Comparison of ENCODE assay signal across 8 cellular contexts in the genomic region with DNA sequence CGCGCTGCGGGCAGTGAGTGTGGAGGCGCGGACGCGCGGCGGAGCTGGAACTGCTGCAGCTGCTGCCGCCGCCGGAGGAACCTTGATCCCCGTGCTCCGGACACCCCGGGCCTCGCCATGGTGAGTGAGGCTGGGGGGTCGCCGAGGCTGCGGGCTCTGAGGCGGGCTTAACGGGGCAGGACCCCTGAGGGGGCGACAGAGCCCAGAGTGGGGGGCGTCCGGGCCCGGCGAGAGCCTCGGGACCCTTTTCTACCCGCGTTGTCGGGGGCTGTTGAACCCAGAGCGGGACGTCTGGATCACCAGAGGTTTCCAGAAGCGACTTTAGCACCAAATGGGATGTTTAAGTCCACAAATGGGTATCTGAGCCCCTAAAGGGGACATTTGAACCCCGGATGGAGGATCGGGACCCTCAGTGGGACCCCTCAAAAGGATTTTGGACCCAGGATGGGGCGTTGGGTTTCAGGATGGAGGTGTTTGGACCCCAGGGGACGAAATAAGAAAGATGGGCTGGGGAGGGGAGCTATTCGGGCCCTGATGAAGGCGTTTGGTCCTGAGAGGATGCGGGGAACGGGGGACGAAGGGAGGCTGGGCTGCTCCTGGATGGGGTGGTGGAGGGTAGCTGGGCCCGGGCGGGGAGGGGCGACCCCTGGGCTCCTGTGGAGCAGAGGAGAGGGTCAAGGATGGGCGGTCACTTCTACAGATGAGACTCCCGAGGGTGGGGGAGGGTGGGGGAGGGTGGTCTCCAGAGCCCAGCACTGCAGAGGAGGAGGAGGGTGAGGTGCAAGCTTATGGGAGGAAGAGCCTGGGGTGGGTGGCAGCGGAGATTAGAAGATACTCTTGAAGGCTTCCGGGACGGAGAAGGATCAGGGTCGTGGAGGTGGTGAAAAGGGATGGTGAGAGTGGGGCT. TPM values are rescaled to one million over a fixed set of nuclear protein-coding genes. Genes with fewer than 3 reads are reported as not detected.
DNase-seq lines count a peak whose midpoint lies in the region; ATAC-seq and TF ChIP-seq lines count a peak whose summit lies in the region.

TSS of gene CALM3 (plus strand) at position 13 of the 907 bp plus-strand sequence. CDS start at position 118, 105 bp downstream.

- peaks cover 19% of the 10 kb centered on the region for H3K36me3 Mint-ChIP-seq in activated naive CD4-positive, alpha-beta T cell treated with anti-CD3 and anti-CD28 coated beads for 36 hours (ENCODE audit: low read depth)
- peaks cover 12% of the 10 kb centered on the region for H3K36me3 Mint-ChIP-seq in T-cell

- peaks cover 5% of the 10 kb centered on the region for H3K9me3 ChIP-seq in neuron (ENCODE audit: low read length)

- H3K4me3 ChIP-seq in fibroblast of pulmonary artery (replicated peaks; ENCODE audit: low read depth, low read length), result peak within 1 kb of the TSS; percentile 87
- H3K4me3 ChIP-seq in neuron (ENCODE audit: low read length), result peak within 1 kb of the TSS; percentile 99

- peaks cover 14% of the 10 kb centered on the region for H3K36me3 ChIP-seq in neuron (ENCODE audit: insufficient read depth, low read length)

- no peak for TF ChIP-seq CTCF in fibroblast of pulmonary artery (IDR thresholded peaks at IDR 0.05; ENCODE audit: low read length, missing control alignments)

- H3K4me1 Mint-ChIP-seq in activated naive CD4-positive, alpha-beta T cell treated with anti-CD3 and anti-CD28 coated beads for 36 hours (ENCODE audit: low read depth), result peaks cover 37% of the 10 kb centered on the region
- H3K4me1 Mint-ChIP-seq in T-cell, result peaks cover 38 to 54% (median 41%) of the 10 kb centered on the region in 3 donors

- no peak for DNase-seq in activated naive CD4-positive, alpha-beta T cell treated with anti-CD3 and anti-CD28 coated beads for 36 hours
- no peak for DNase-seq in activated naive CD4-positive, alpha-beta T cell treated with anti-CD3 and anti-CD28 coated beads, Interleukin-2, amount 50 U/mL, for 16 hours
- no peak for DNase-seq in T-cell
- DNase-seq in fibroblast of pulmonary artery (ENCODE audit: low read depth), result no peak
- no peak for DNase-seq in NCI-H446 treated with DMSO at 0.1 percent for 48 hours (lab: John Stamatoyannopoulos, UW)
- DNase-seq in NCI-H2107 treated with DMSO at 0.1 percent for 48 hours (lab: John Stamatoyannopoulos, UW; ENCODE audit: unreplicated experiment), result no peak

- ATAC-seq in T-cell (replicated peaks in 1 of 4) (no peak), HG03342 (IDR thresholded peaks at IDR 0.05; ENCODE audit: unreplicated experiment) (no peak)

- peaks cover 18% of the 10 kb centered on the region for H3K4me1 ChIP-seq in neuron (ENCODE audit: insufficient read depth, low read length)

- CTCF ChIA-PET in activated naive CD4-positive, alpha-beta T cell treated with anti-CD3 and anti-CD28 coated beads for 36 hours (lab: Charles Lee), result interaction anchor here (1.7 to 3.6 kb wide), 5 partner anchors 10 to 62 kb away, joined by 4 to 21 read pairs (median 9); partner anchors contain the start of gene DACT3
- CTCF ChIA-PET in T-cell (lab: Charles Lee), result interaction anchor here (1.4 to 3.6 kb wide), 3 partner anchors 10 to 15 kb away, joined by 3 to 27 read pairs (median 3); no protein-coding TSS in a partner anchor

- H3K4me3 Mint-ChIP-seq in activated naive CD4-positive, alpha-beta T cell treated with anti-CD3 and anti-CD28 coated beads for 36 hours, result peak within 1 kb of the TSS; percentile 96
- H3K4me3 Mint-ChIP-seq in T-cell, result peak within 1 kb of the TSS; percentile 90 to 99 (median 97)

- peaks cover 9% of the 10 kb centered on the region for H3K9me3 Mint-ChIP-seq in activated naive CD4-positive, alpha-beta T cell treated with anti-CD3 and anti-CD28 coated beads for 36 hours
- H3K9me3 Mint-ChIP-seq in T-cell, result peaks cover 8 to 11% (median 10%) of the 10 kb centered on the region in 3 donors

- H3K27me3 ChIP-seq in neuron (ENCODE audit: insufficient read depth, low read length), result no peaks in the 10 kb centered on the region

- intact Hi-C loops in activated naive CD4-positive, alpha-beta T cell treated with anti-CD3 and anti-CD28 coated beads for 36 hours (cut with micrococcal nuclease), result loop anchor here (1.0 to 2.0 kb wide), 4 partner anchors 33 to 259 kb away; partner anchors contain the start of genes ARHGAP35 and SLC1A5

- POLR2A ChIA-PET in T-cell (lab: Charles Lee), result interaction anchor here in 1 of 2 donors (0.5 to 0.6 kb wide), 3 partner anchors 65 to 1165 kb away, joined by 4 to 9 read pairs (median 7); no protein-coding TSS in a partner anchor

- H3K27ac Mint-ChIP-seq in activated naive CD4-positive, alpha-beta T cell treated with anti-CD3 and anti-CD28 coated beads for 36 hours, result peak within 1 kb of the TSS; percentile 100
- peak within 1 kb of the TSS; percentile 100 for H3K27ac Mint-ChIP-seq in T-cell

- H3K27me3 Mint-ChIP-seq in activated naive CD4-positive, alpha-beta T cell treated with anti-CD3 and anti-CD28 coated beads for 36 hours (ENCODE audit: low read depth), result no peaks in the 10 kb centered on the region
- peaks cover 0 to 2% of the 10 kb centered on the region in 2 donors for H3K27me3 Mint-ChIP-seq in T-cell

- H2AFZ ChIP-seq in neuron (ENCODE audit: low read depth, low read length), result peak within 1 kb of the TSS; percentile 82

RNA-seq across cellular contexts. Expression of gene CALM3, which starts in this region (rescaled TPM):
- 100 to 1,000 TPM; 482 to 500 TPM for total RNA-seq in activated naive CD4-positive, alpha-beta T cell treated with anti-CD3 and anti-CD28 coated beads for 36 hours
- total RNA-seq in T-cell, result 100 to 1,000 TPM; 183 to 256 (median 208) TPM
